In the genomic region with DNA sequence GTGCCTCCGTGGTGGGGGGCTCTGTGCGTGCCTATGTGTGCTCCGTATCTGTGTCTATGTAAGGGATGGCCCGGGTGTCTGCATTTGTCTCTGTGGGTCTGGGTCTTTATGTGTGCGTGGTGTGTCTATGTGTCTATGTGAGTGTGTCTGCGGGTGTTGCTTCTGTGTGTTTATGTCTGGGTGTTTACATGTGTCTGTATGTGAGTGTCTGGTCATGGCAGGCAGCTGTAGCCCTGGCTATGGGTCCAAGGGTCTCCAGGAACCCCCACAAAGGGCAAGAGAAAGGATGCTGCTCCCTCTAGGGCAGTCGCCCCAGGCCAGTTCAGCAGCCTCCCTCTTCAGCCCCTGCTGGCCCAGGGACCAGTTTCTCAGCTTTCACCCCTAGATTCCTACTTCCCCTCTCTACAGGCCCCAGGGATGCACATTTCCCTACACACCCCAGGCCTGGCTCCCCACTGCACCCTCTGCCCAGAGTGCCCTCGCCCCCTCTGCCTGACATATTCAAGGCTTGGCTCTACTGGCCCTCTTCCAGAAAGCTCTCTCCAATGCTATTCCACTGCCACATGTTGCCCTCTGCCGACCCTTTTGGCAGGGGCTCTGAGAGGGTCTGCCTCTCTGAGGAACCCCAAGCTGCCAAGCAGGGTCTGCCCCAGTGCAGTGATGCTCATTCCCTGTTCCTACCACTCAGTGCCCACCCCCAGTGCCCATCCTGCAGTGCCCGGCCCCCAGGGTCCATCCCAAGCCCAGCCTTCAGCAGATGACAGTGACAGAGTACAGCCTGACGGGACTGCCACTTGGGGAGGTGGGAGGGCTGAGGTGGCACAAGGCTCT, we compare ENCODE assay signal across 1 cellular context.
TF ChIP-seq lines count a peak whose summit lies in the region.

No MANE protein-coding gene starts in this region.

TF ChIP-seq in H1, 55 proteins besides CTCF, POLR2A, EP300 and RAD21:
- TF ChIP-seq JUND (IDR thresholded peaks at IDR 0.05; ENCODE audit: low read length): no peak
- TF ChIP-seq HDAC2 (IDR thresholded peaks at IDR 0.05; ENCODE audit: borderline replicate concordance in 1 of 2, low read depth in 2 of 2, low read length in 2 of 2): no peak
- no peak for TF ChIP-seq SIX5 (IDR thresholded peaks at IDR 0.05; ENCODE audit: low read depth, low read length)
- TF ChIP-seq BACH1 (IDR thresholded peaks at IDR 0.05; ENCODE audit: low read length): no peak
- no peak for TF ChIP-seq SP1 (IDR thresholded peaks at IDR 0.05; ENCODE audit: low read depth, low read length)
- TF ChIP-seq TAF1 (IDR thresholded peaks at IDR 0.05; ENCODE audit: low read depth, low read length): no peak
- TF ChIP-seq HDAC6 (IDR thresholded peaks at IDR 0.05; ENCODE audit: low read depth, low read length): no peak
- TF ChIP-seq CEBPB (IDR thresholded peaks at IDR 0.05; ENCODE audit: low read depth, low read length): no peak
- TF ChIP-seq TCF12 (IDR thresholded peaks at IDR 0.05; ENCODE audit: low read depth, low read length): no peak
- no peak for TF ChIP-seq BRCA1 (IDR thresholded peaks at IDR 0.05; ENCODE audit: low read depth, low read length)
